ENCODE assay signal across 8 cellular contexts in genomic region chr2:201118121-201118956, GRCh38. TPM values are rescaled to one million over a fixed set of nuclear protein-coding genes. Genes with fewer than 3 reads are reported as not detected.
A peak's percentile ranks its signal among the peaks of the same experiment; 100 is the strongest.
DNase-seq lines count a peak whose midpoint lies in the region; ATAC-seq and TF ChIP-seq lines count a peak whose summit lies in the region.

No MANE protein-coding gene starts in this region.

- DNase-seq in CD8-positive, alpha-beta T cell, result peak; percentile 77 to 89 (median 86)
- peak; percentile 86 for DNase-seq in activated T-cell treated with anti-CD3 and anti-CD28 coated beads, Interleukin-2, amount 50 U/mL, for 1 hour
- DNase-seq in esophagus muscularis mucosa (ENCODE audit: extremely low spot score), result peak; percentile 98
- peak; percentile 96 for DNase-seq in myocyte (ENCODE audit: low read depth)
- DNase-seq in stimulated activated naive CD4-positive, alpha-beta T cell treated with Interleukin-2 at 50 U/mL for 16 hours (lab: John Stamatoyannopoulos, UW), result peak; percentile 87

- CTCF ChIA-PET in CD8-positive, alpha-beta T cell (lab: Charles Lee), result interaction anchor here (0.6 to 5.5 kb wide), 27 partner anchors 14 to 405 kb away, joined by 3 to 66 read pairs (median 4); partner anchors contain the start of genes CASP10, CLK1, HYCC2 and NDUFB3

- H3K27me3 ChIP-seq in CD8-positive, alpha-beta T cell (ENCODE audit: insufficient read depth, low read length), result no peaks in the 10 kb centered on the region
- H3K27me3 ChIP-seq in OCI-LY1 (ENCODE audit: insufficient read depth, low read length) (no peaks in the 10 kb centered on the region), esophagus muscularis mucosa (no peaks in the 10 kb centered on the region)

- WGBS in esophagus muscularis mucosa, result 5% methylated on average over 28 of the region's 48 CpGs

- no peaks in the 10 kb centered on the region for H3K9me3 Mint-ChIP-seq in CD8-positive, alpha-beta T cell

- no peaks in the 10 kb centered on the region for H3K9me3 ChIP-seq in CD8-positive, alpha-beta T cell (ENCODE audit: low read length)
- H3K9me3 ChIP-seq in OCI-LY1 (ENCODE audit: low read length), result no peaks in the 10 kb centered on the region
- no peaks in the 10 kb centered on the region for H3K9me3 ChIP-seq in esophagus muscularis mucosa

- no peak for TF ChIP-seq EP300 in esophagus muscularis mucosa (IDR thresholded peaks at IDR 0.05)

- H3K36me3 Mint-ChIP-seq in CD8-positive, alpha-beta T cell, result peaks cover 47% of the 10 kb centered on the region

- no peaks in the 10 kb centered on the region for H4K20me1 ChIP-seq in OCI-LY1 (ENCODE audit: insufficient read depth, low read length)

- H3F3A ChIP-seq in OCI-LY1 (ENCODE audit: insufficient read depth, low read length), result peaks cover 11% of the 10 kb centered on the region; the same call in 1 of the 2 replicates

- peaks cover 67% of the 10 kb centered on the region for H3K4me1 Mint-ChIP-seq in CD8-positive, alpha-beta T cell (ENCODE audit: low read depth)

- peak overlapping the region; percentile 92 for H3K27ac ChIP-seq in CD8-positive, alpha-beta T cell (ENCODE audit: low read depth, low read length)
- H3K27ac ChIP-seq in OCI-LY1 (ENCODE audit: low read depth, low read length, poor library complexity, severe bottlenecking), result peak overlapping the region; percentile 96
- H3K27ac ChIP-seq in esophagus muscularis mucosa (replicated peaks in 1 of 4), result peak overlapping the region; percentile 96 to 100 (median 98)

- no peaks in the 10 kb centered on the region for H3K27me3 Mint-ChIP-seq in CD8-positive, alpha-beta T cell (ENCODE audit: low read depth)

- intact Hi-C loops in CD8-positive, alpha-beta T cell (cut with DNase I, micrococcal nuclease), result loop anchor here (1.0 to 5.0 kb wide), 11 partner anchors 9 to 1149 kb away; partner anchors contain the start of genes BZW1 (in 1 of the 2), NIF3L1 (in 1 of the 2), NOP58 (in 1 of the 2) and ORC2 (in 1 of the 2)
- intact Hi-C loops in esophagus muscularis mucosa (cut with DNase I), result loop anchor here (5.0 kb wide), 2 partner anchors 39 to 46 kb away; partner anchors contain the start of genes HYCC2 and NDUFB3

- H3K4me2 ChIP-seq in OCI-LY1 (ENCODE audit: low read length), result peak overlapping the region; percentile 91

- H3K4me3 Mint-ChIP-seq in CD8-positive, alpha-beta T cell, result peak overlapping the region; percentile 99

- H3K4me1 ChIP-seq in CD8-positive, alpha-beta T cell (ENCODE audit: insufficient read depth, low read length), result peaks cover 47% of the 10 kb centered on the region
- H3K4me1 ChIP-seq in OCI-LY1 (ENCODE audit: insufficient read depth, low read length, severe bottlenecking), result peaks cover 72% of the 10 kb centered on the region
- H3K4me1 ChIP-seq in esophagus muscularis mucosa, result peaks cover 19 to 70% (median 57%) of the 10 kb centered on the region in 4 donors

- H3K36me3 ChIP-seq in CD8-positive, alpha-beta T cell (ENCODE audit: insufficient read depth, low read length), result no peaks in the 10 kb centered on the region
- no peaks in the 10 kb centered on the region; the same call in 1 of the 2 replicates for H3K36me3 ChIP-seq in OCI-LY1 (ENCODE audit: insufficient read depth, low read length)
- peaks cover 0 to 13% (median 3%) of the 10 kb centered on the region in 4 donors for H3K36me3 ChIP-seq in esophagus muscularis mucosa

- peak; percentile 43 for ATAC-seq in CD8-positive, alpha-beta T cell
- ATAC-seq in GM19328 (IDR thresholded peaks at IDR 0.05; ENCODE audit: unreplicated experiment) (peak; percentile 36), HG03457 (IDR thresholded peaks at IDR 0.05; ENCODE audit: unreplicated experiment) (peak; percentile 38)

- H3K4me3 ChIP-seq in CD8-positive, alpha-beta T cell (ENCODE audit: low read depth, low read length), result peak overlapping the region; percentile 95
- H3K4me3 ChIP-seq in OCI-LY1 (ENCODE audit: low read depth, low read length, poor library complexity, severe bottlenecking), result peak overlapping the region; percentile 85
- H3K4me3 ChIP-seq in esophagus muscularis mucosa, result peak overlapping the region; percentile 76 to 91 (median 86)

- no peaks in the 10 kb centered on the region for H3K9me2 ChIP-seq in OCI-LY1 (ENCODE audit: low read depth, low read length)

- peaks cover 42% of the 10 kb centered on the region for H3K79me2 ChIP-seq in OCI-LY1 (ENCODE audit: insufficient read depth, low read length)

- H3K27ac Mint-ChIP-seq in CD8-positive, alpha-beta T cell, result peak overlapping the region; percentile 100

- no peak overlapping the region for H2AFZ ChIP-seq in OCI-LY1 (ENCODE audit: low read length)

- H3K9ac ChIP-seq in OCI-LY1 (ENCODE audit: low read length), result peak overlapping the region; percentile 94

- peak; percentile 64 for TF ChIP-seq CTCF in CD8-positive, alpha-beta T cell (IDR thresholded peaks at IDR 0.05)
- TF ChIP-seq CTCF in OCI-LY1 (IDR thresholded peaks at IDR 0.05; ENCODE audit: low read length), result peak; percentile 83
- peak; percentile 42 to 55 (median 49) for TF ChIP-seq CTCF in esophagus muscularis mucosa (IDR thresholded peaks at IDR 0.05)

- no peak for TF ChIP-seq POLR2A in esophagus muscularis mucosa (IDR thresholded peaks at IDR 0.05; ENCODE audit: low read depth)

- POLR2A ChIA-PET in CD8-positive, alpha-beta T cell (lab: Charles Lee), result interaction anchor here (0.6 to 8.6 kb wide), 20 partner anchors 12 to 308 kb away, joined by 3 to 118 read pairs (median 8); partner anchors contain the start of genes CASP10, CASP8, CLK1 and HYCC2

RNA-seq across cellular contexts. Expression of gene CFLAR, which starts 2.4 kb away (rescaled TPM):
- total RNA-seq in CD8-positive, alpha-beta T cell, result 100 to 1,000 TPM; 153 to 156 TPM
- total RNA-seq in esophagus muscularis mucosa (100 to 1,000 TPM; 137 to 236 (median 202) TPM), myocyte (45.4 and 54.0 TPM in 2 replicates)
- 32.4 TPM for polyA plus RNA-seq in myocyte (2012)

RNA-seq across cellular contexts. Expression of gene NDUFB3, which starts 46.5 kb away (rescaled TPM):
- total RNA-seq in CD8-positive, alpha-beta T cell, result 10 to 100 TPM; 11.6 to 13.1 TPM
- 100 to 1,000 TPM in 1 of 4 donors, 10 to 100 TPM in 3; 36.0 to 100 (median 47.6) TPM for total RNA-seq in esophagus muscularis mucosa
- total RNA-seq in myocyte, result 87.0 and 93.9 TPM in 2 replicates
- polyA plus RNA-seq in myocyte (2012), result 121 TPM

RNA-seq across cellular contexts. Expression of gene HYCC2, which starts 46.9 kb away (rescaled TPM):
- total RNA-seq in CD8-positive, alpha-beta T cell, result 10 to 100 TPM; 35.7 to 36.8 TPM
- total RNA-seq in esophagus muscularis mucosa, result 10 to 100 TPM in 3 of 4 donors, 1 to 10 TPM in 1; 9.1 to 15.4 (median 10.8) TPM
- total RNA-seq in myocyte, result 5.3 and 9.9 TPM in 2 replicates
- polyA plus RNA-seq in myocyte (2012), result 3.0 TPM

Comparison
In these comparisons a context has a peak if more than half of its experiments do, and no peak if none do; other contexts are left out.
1. Peak in every context shown above with its lines: DNase-seq, ATAC-seq, H3K4me3 ChIP-seq and H3K27ac ChIP-seq.